ENCODE assay signal across 34 cellular contexts in genomic region chr11:131178020-131178419, GRCh38.
"Had no signal": no experiment of that assay in that cellular context is flagged by ENCODE, and none has a peak within 500 bp of the region (broad histone marks: within the 10 kb centered on the region; RNA-seq: fewer than 3 reads in every experiment).

No MANE protein-coding gene starts in this region.

- H3K27ac ChIP-seq: adrenal gland, body of pancreas, breast epithelium, PC-9, RWPE1, SJCRH30, SK-N-MC, WERI-Rb-1 had no signal

- H3K9me3 ChIP-seq: adrenal gland, body of pancreas, breast epithelium, SJCRH30 had no signal

- ATAC-seq: activated CD8-positive, alpha-beta T cell treated with anti-CD3 and anti-CD28 coated beads for 36 hours; activated naive CD4-positive, alpha-beta T cell treated with anti-CD3 and anti-CD28 coated beads, Interleukin-2, amount 50 U/mL, for 72 hours; activated T-cell treated with anti-CD3 and anti-CD28 coated beads, Interleukin-2, amount 50 U/mL, for 72 hours; activated T-helper 17 cell treated with anti-CD3 and anti-CD28 coated beads, Interleukin-2, amount 50 U/mL, for 72 hours; body of pancreas; K562 had no signal

- H2AFZ ChIP-seq: PC-9 had no signal

- H3K36me3 ChIP-seq: adrenal gland, breast epithelium, SJCRH30, WERI-Rb-1 had no signal

- H3K4me2 ChIP-seq: PC-9 had no signal

- FAIRE-seq: astrocyte, K562, RCC 7860 had no signal

- H3K4me1 ChIP-seq: adrenal gland, body of pancreas, breast epithelium, SJCRH30 had no signal

- H3K27me3 ChIP-seq: adrenal gland, body of pancreas, breast epithelium, SJCRH30 had no signal

- DNase-seq: activated CD4-positive, alpha-beta T cell treated with anti-CD3 and anti-CD28 coated beads, Interleukin-2, amount 10 ng/mL, durations not matched to agents 24 days and 14 days; activated CD4-positive, alpha-beta T cell treated with anti-CD3 and anti-CD28 coated beads, Interleukin-2, amount 50 U/mL, for 4 hours; activated CD8-positive, alpha-beta T cell treated with anti-CD3 and anti-CD28 coated beads for 36 hours; activated gamma-delta T cell; activated naive CD4-positive, alpha-beta T cell treated with Interleukin-2 at 50 U/mL for 16 hours; activated T-cell treated with anti-CD3 and anti-CD28 coated beads, Interleukin-2, amount 50 U/mL, for 1 hour; activated T-cell treated with anti-CD3 and anti-CD28 coated beads, Interleukin-2, amount 50 U/mL, for 72 hours; adrenal gland; body of pancreas; caudate nucleus; NCI-H1092 treated with DMSO at 0.1 percent for 48 hours; NCI-H1417; NCI-H146; NCI-H187; NCI-H2081; NCI-H2171 treated with DMSO at 0.1 percent for 48 hours; NCI-H2227 treated with DMSO at 0.1 percent for 48 hours; NCI-H446; NCI-H510A treated with DMSO at 0.1 percent for 48 hours; NCI-H526 treated with DMSO at 0.1 percent for 48 hours; NCI-H774; PC-9; SHP77; SJCRH30; T1000; WERI-Rb-1 had no signal

- H3K4me3 ChIP-seq: adrenal gland, body of pancreas, breast epithelium, K562, PC-9, SJCRH30, SK-N-MC had no signal
